Comparison of ENCODE assay signal across 25 cellular contexts in genomic region chr9:71697882-71698281, GRCh38.
"Had no signal": no experiment of that assay in that cellular context is flagged by ENCODE, and none has a peak within 500 bp of the region (broad histone marks: within the 10 kb centered on the region; RNA-seq: fewer than 3 reads in every experiment).

No MANE protein-coding gene starts in this region.

- H3K36me3 ChIP-seq: ovary, uterus had no signal

- H3K4me3 Mint-ChIP-seq: mesothelial cell of epicardium; naive B cell; nephron progenitor cell; stimulated activated naive CD8-positive, alpha-beta T cell treated with anti-CD3 and anti-CD28 coated beads, Interleukin-15, amount 100 ng/mL, for 72 hours had no signal

- DNase-seq: dorsolateral prefrontal cortex; effector CD4-positive, alpha-beta T cell; hypothalamus; mesenchymal stem cell; mucosa of descending colon; naive B cell; nephron progenitor cell; occipital lobe; ovary; retina; right lobe of liver; small intestine; stimulated activated CD4-positive, alpha-beta T cell treated with anti-CD3 and anti-CD28 coated beads, Interleukin-15, amount 100 ng/mL, for 24 hours; stimulated activated CD4-positive, alpha-beta T cell treated with anti-CD3 and anti-CD28 coated beads, Interleukin-2, amount 100 ng/mL, for 48 hours; stimulated activated naive CD4-positive, alpha-beta T cell; stimulated activated naive CD8-positive, alpha-beta T cell treated with anti-CD3 and anti-CD28 coated beads, Interleukin-15, amount 100 ng/mL, for 72 hours; transverse colon; upper lobe of right lung; uterus had no signal

- H3K27me3 Mint-ChIP-seq: naive B cell; stimulated activated naive CD8-positive, alpha-beta T cell treated with anti-CD3 and anti-CD28 coated beads, Interleukin-15, amount 100 ng/mL, for 72 hours had no signal

- H3K4me1 ChIP-seq: suprapubic skin, transverse colon, upper lobe of right lung, uterus had no signal

- H3K27ac Mint-ChIP-seq: mesothelial cell of epicardium, nephron progenitor cell had no signal

- H3K9me3 Mint-ChIP-seq: mesothelial cell of epicardium; naive B cell; stimulated activated naive CD8-positive, alpha-beta T cell treated with anti-CD3 and anti-CD28 coated beads, Interleukin-15, amount 100 ng/mL, for 72 hours had no signal

- H3K4me3 ChIP-seq: dorsolateral prefrontal cortex, lung, mucosa of descending colon, ovary, right lobe of liver, suprapubic skin, transverse colon, upper lobe of right lung, uterus had no signal

- H3K27ac ChIP-seq: ovary, right lobe of liver, suprapubic skin, transverse colon, upper lobe of right lung, uterus had no signal

- ATAC-seq: mucosa of descending colon; stimulated activated naive CD8-positive, alpha-beta T cell treated with anti-CD3 and anti-CD28 coated beads, Interleukin-15, amount 100 ng/mL, for 72 hours; upper lobe of right lung had no signal

- H3K27me3 ChIP-seq: dorsolateral prefrontal cortex, ovary, right lobe of liver, suprapubic skin, transverse colon, upper lobe of right lung, uterus had no signal

- H3K9me3 ChIP-seq: mucosa of descending colon, ovary, right lobe of liver, suprapubic skin, transverse colon, upper lobe of right lung, uterus had no signal

- H3K4me1 Mint-ChIP-seq: nephron progenitor cell; stimulated activated naive CD8-positive, alpha-beta T cell treated with anti-CD3 and anti-CD28 coated beads, Interleukin-15, amount 100 ng/mL, for 72 hours had no signal

- FAIRE-seq: colon, frontal cortex, keratinocyte, small intestine had no signal
